1 cellular context compared by ENCODE assay signal in genomic region chr4:109973529-109973905, GRCh38.
TF ChIP-seq lines count a peak whose summit lies in the region.

No MANE protein-coding gene starts in this region.

TF ChIP-seq in H1, 55 proteins besides CTCF, POLR2A, EP300 and RAD21:
- TF ChIP-seq, protein P1, sequence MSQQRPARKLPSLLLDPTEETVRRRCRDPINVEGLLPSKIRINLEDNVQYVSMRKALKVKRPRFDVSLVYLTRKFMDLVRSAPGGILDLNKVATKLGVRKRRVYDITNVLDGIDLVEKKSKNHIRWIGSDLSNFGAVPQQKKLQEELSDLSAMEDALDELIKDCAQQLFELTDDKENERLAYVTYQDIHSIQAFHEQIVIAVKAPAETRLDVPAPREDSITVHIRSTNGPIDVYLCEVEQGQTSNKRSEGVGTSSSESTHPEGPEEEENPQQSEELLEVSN (IDR thresholded peaks at IDR 0.05) = no peak
- no peak for TF ChIP-seq CBX8 (IDR thresholded peaks at IDR 0.05; ENCODE audit: borderline replicate concordance, low read depth, low read length)
- peak; percentile 68; the same call in 1 of the 2 replicates for TF ChIP-seq EGR1 (IDR thresholded peaks at IDR 0.05; ENCODE audit: borderline replicate concordance, low read depth, low read length)
- no peak for TF ChIP-seq ASH2L (IDR thresholded peaks at IDR 0.05; ENCODE audit: low read length)
- no peak for TF ChIP-seq TAF1 (IDR thresholded peaks at IDR 0.05; ENCODE audit: low read depth, low read length)
- no peak for TF ChIP-seq FOSL1 (IDR thresholded peaks at IDR 0.05; ENCODE audit: insufficient read depth, low read depth, low read length)
- no peak for TF ChIP-seq SP4 (IDR thresholded peaks at IDR 0.05; ENCODE audit: low read length)
- TF ChIP-seq, protein P2, sequence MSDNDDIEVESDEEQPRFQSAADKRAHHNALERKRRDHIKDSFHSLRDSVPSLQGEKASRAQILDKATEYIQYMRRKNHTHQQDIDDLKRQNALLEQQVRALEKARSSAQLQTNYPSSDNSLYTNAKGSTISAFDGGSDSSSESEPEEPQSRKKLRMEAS (IDR thresholded peaks at IDR 0.05) = 0 out of 2 replicates have a peak, but pooled peaks have one; percentile 23
- TF ChIP-seq HDAC2 (IDR thresholded peaks at IDR 0.05; ENCODE audit: borderline replicate concordance in 1 of 2, low read depth in 2 of 2, low read length in 2 of 2) = no peak
- TF ChIP-seq BRCA1 (IDR thresholded peaks at IDR 0.05; ENCODE audit: low read depth, low read length) = no peak
- no peak for TF ChIP-seq NANOG (IDR thresholded peaks at IDR 0.05; ENCODE audit: insufficient read depth, low read depth, low read length, poor library complexity, severe bottlenecking)
- no peak for TF ChIP-seq TAF7 (optimal IDR thresholded peaks at IDR 0.05; ENCODE audit: borderline replicate concordance, low read depth, low read length)
- TF ChIP-seq JUN (IDR thresholded peaks at IDR 0.05; ENCODE audit: low read depth, low read length) = no peak
- TF ChIP-seq GTF2F1 (IDR thresholded peaks at IDR 0.05; ENCODE audit: borderline replicate concordance, low read depth, low read length) = no peak
- no peak for TF ChIP-seq GABPA (IDR thresholded peaks at IDR 0.05; ENCODE audit: borderline replicate concordance, insufficient read depth, low read length)
